ENCODE assay signal across 10 cellular contexts in the genomic region with DNA sequence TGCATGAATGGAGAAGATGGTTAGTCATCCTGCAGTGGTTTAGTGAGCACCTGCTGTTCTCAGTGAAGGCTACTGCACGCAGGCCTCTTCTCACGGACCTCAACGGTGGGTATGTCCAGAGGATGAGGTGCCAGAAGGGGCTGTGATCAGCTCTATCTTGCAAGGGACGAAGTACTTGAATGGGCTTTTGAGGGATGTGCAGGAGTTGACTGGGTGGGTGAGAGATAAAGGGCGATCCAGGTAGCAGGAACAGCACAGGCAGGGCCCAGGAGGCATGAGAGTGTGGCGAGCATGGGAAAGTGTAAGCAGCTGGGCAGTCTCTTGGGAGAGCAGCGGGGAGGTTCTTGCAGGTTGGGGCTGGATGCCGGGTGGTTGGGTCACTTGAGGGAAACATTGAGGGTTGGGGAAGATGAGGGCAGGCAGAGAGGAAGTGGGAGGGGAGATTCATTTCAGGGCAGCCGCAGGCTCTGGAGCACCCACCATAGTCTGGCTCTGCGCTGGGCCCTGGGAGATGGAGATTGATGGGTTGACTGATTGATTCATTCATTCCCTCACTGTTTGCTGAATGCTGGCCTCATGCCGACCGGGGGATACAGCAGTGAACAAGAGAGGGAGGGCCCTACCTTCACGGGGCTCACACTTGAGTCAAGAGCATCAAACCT.
DNase-seq lines count a peak whose midpoint lies in the region; ATAC-seq and TF ChIP-seq lines count a peak whose summit lies in the region.
"Had no signal": no experiment of that assay in that cellular context is flagged by ENCODE, and none has a peak within 500 bp of the region (broad histone marks: within the 10 kb centered on the region; RNA-seq: fewer than 3 reads in every experiment).

No MANE protein-coding gene starts in this region.

- TF ChIP-seq POLR2A in breast epithelium (IDR thresholded peaks at IDR 0.05), result no peak

- H3K4me3 ChIP-seq in cardiac muscle cell (no peak overlapping the region), right cardiac atrium (ENCODE audit: low read length) (no peak overlapping the region), OCI-LY7 (ENCODE audit: low read depth, low read length, poor library complexity, severe bottlenecking) (no peak overlapping the region), coronary artery (no peak overlapping the region), breast epithelium (no peak overlapping the region)
- H3K4me3 ChIP-seq: SK-N-MC had no signal

- H3K9me2 ChIP-seq in OCI-LY7 (ENCODE audit: insufficient read depth, low read length), result no peaks in the 10 kb centered on the region

- H3K27ac Mint-ChIP-seq in activated CD4-positive, alpha-beta memory T cell treated with anti-CD3 and anti-CD28 coated beads for 36 hours, result no peak overlapping the region

- CTCF ChIA-PET in OCI-LY7 (lab: Charles Lee; ENCODE audit: unreplicated experiment), result interaction anchor here (1.2 kb wide), 1 partner anchor 24 kb away, joined by 3 read pairs; no protein-coding TSS in a partner anchor
- CTCF ChIA-PET in activated CD4-positive, alpha-beta memory T cell treated with anti-CD3 and anti-CD28 coated beads for 36 hours (lab: Charles Lee), result no interaction called here

- no TSS peak for BruUV-seq in OCI-LY7 (replicated peaks; lab: Mats Ljungman, UMichigan)

- H3K27ac ChIP-seq in cardiac muscle cell (peak overlapping the region; percentile 70), right cardiac atrium (ENCODE audit: low read length) (no peak overlapping the region), OCI-LY7 (ENCODE audit: low read depth, low read length, poor library complexity, severe bottlenecking) (peak overlapping the region; percentile 47), coronary artery (no peak overlapping the region), breast epithelium (peak overlapping the region in 1 of 2 donors; percentile 25)
- H3K27ac ChIP-seq: C4-2B, SK-N-MC had no signal

- H3K9me3 Mint-ChIP-seq in activated CD4-positive, alpha-beta memory T cell treated with anti-CD3 and anti-CD28 coated beads for 36 hours, result no peaks in the 10 kb centered on the region

- H3K4me1 Mint-ChIP-seq in activated CD4-positive, alpha-beta memory T cell treated with anti-CD3 and anti-CD28 coated beads for 36 hours (ENCODE audit: low read depth), result no peaks in the 10 kb centered on the region

- H3K27me3 ChIP-seq in cardiac muscle cell (no peaks in the 10 kb centered on the region), right cardiac atrium (ENCODE audit: control insufficient read depth, insufficient read depth) (no peaks in the 10 kb centered on the region), breast epithelium (no peaks in the 10 kb centered on the region)

- no peaks in the 10 kb centered on the region for H4K20me1 ChIP-seq in OCI-LY7 (ENCODE audit: insufficient read depth, low read length)

- peaks cover 20% of the 10 kb centered on the region for H3K4me1 ChIP-seq in cardiac muscle cell (ENCODE audit: low read depth)
- peaks cover 3% of the 10 kb centered on the region for H3K4me1 ChIP-seq in right cardiac atrium (ENCODE audit: control insufficient read depth, insufficient read depth, low read length)
- H3K4me1 ChIP-seq in OCI-LY7 (ENCODE audit: insufficient read depth, low read length, poor library complexity, severe bottlenecking), result peaks cover 24% of the 10 kb centered on the region
- H3K4me1 ChIP-seq in breast epithelium, result no peaks in the 10 kb centered on the region

- no peaks in the 10 kb centered on the region for H3K36me3 Mint-ChIP-seq in activated CD4-positive, alpha-beta memory T cell treated with anti-CD3 and anti-CD28 coated beads for 36 hours

- intact Hi-C loops in right cardiac atrium (cut with DNase I), result no loop called here
- intact Hi-C loops in OCI-LY7 (cut with micrococcal nuclease; ENCODE audit: unreplicated experiment), result loop anchor here (5.0 kb wide), 1 partner anchor 110 kb away; no protein-coding TSS in a partner anchor
- intact Hi-C loops in activated CD4-positive, alpha-beta memory T cell treated with anti-CD3 and anti-CD28 coated beads for 36 hours (cut with micrococcal nuclease), result no loop called here
- intact Hi-C loops in breast epithelium (cut with DNase I; ENCODE audit: low total_unique reads), result no loop called here

- H3K27me3 Mint-ChIP-seq in activated CD4-positive, alpha-beta memory T cell treated with anti-CD3 and anti-CD28 coated beads for 36 hours, result peaks cover 5% of the 10 kb centered on the region

- H3K79me2 ChIP-seq in OCI-LY7 (ENCODE audit: insufficient read depth, low read depth, low read length), result no peaks in the 10 kb centered on the region

- no peak for ATAC-seq in right cardiac atrium
- peak; percentile 71 for ATAC-seq in HG02938 (IDR thresholded peaks at IDR 0.05; ENCODE audit: unreplicated experiment)

- H3K9me3 ChIP-seq in cardiac muscle cell (ENCODE audit: low read depth) (no peaks in the 10 kb centered on the region), right cardiac atrium (ENCODE audit: control insufficient read depth, low read length) (no peaks in the 10 kb centered on the region), OCI-LY7 (ENCODE audit: low read length) (no peaks in the 10 kb centered on the region), breast epithelium (peaks cover 0 to 4% of the 10 kb centered on the region in 2 donors)

- TF ChIP-seq CTCF in cardiac muscle cell (IDR thresholded peaks at IDR 0.05; ENCODE audit: low read depth, low read length) (no peak), OCI-LY7 (conservative IDR thresholded peaks at IDR 0.05; ENCODE audit: low read length) (no peak), coronary artery (IDR thresholded peaks at IDR 0.05) (no peak), breast epithelium (IDR thresholded peaks at IDR 0.05) (no peak)

- no peaks in the 10 kb centered on the region for H3K36me3 ChIP-seq in cardiac muscle cell
- H3K36me3 ChIP-seq in OCI-LY7 (ENCODE audit: insufficient read depth, low read length), result no peaks in the 10 kb centered on the region
- H3K36me3 ChIP-seq in breast epithelium, result no peaks in the 10 kb centered on the region

- H3K4me2 ChIP-seq in OCI-LY7 (ENCODE audit: low read length), result peak overlapping the region; percentile 49

- POLR2A ChIA-PET in OCI-LY7 (lab: Charles Lee), result interaction anchor here (0.6 to 1.0 kb wide), 3 partner anchors 26 to 601 kb away, joined by 3 read pairs; no protein-coding TSS in a partner anchor
- POLR2A ChIA-PET in activated CD4-positive, alpha-beta memory T cell treated with anti-CD3 and anti-CD28 coated beads for 36 hours (lab: Charles Lee), result no interaction called here

- H3K4me3 Mint-ChIP-seq in activated CD4-positive, alpha-beta memory T cell treated with anti-CD3 and anti-CD28 coated beads for 36 hours, result no peak overlapping the region

- peak overlapping the region; percentile 8; the same call in 1 of the 2 replicates for H2AFZ ChIP-seq in OCI-LY7 (ENCODE audit: low read length)

- DNase-seq in cardiac muscle cell (ENCODE audit: low read depth in 1 of 2, low spot score in 1 of 2) (peak in 1 of 2 donors; percentile 47), right cardiac atrium (no peak), OCI-LY7 (ENCODE audit: low spot score) (peak; percentile 76), NCI-H226 (no peak), coronary artery (ENCODE audit: low spot score) (no peak), breast epithelium (ENCODE audit: low spot score in 2 of 2) (no peak)
- no peak for DNase-seq in activated CD4-positive, alpha-beta memory T cell treated with anti-CD3 and anti-CD28 coated beads for 36 hours

- 86% methylated on average over 13 of the region's 13 CpGs for WGBS in right cardiac atrium

Comparison
In these comparisons a context has a peak if more than half of its experiments do, and no peak if none do; other contexts are left out.
1. H3K27ac ChIP-seq: peak in cardiac muscle cell (single experiment) and OCI-LY7 (single experiment); none in right cardiac atrium (single experiment) and coronary artery (0 of 2).